Comparison of ENCODE assay signal across 19 cellular contexts in the genomic region with DNA sequence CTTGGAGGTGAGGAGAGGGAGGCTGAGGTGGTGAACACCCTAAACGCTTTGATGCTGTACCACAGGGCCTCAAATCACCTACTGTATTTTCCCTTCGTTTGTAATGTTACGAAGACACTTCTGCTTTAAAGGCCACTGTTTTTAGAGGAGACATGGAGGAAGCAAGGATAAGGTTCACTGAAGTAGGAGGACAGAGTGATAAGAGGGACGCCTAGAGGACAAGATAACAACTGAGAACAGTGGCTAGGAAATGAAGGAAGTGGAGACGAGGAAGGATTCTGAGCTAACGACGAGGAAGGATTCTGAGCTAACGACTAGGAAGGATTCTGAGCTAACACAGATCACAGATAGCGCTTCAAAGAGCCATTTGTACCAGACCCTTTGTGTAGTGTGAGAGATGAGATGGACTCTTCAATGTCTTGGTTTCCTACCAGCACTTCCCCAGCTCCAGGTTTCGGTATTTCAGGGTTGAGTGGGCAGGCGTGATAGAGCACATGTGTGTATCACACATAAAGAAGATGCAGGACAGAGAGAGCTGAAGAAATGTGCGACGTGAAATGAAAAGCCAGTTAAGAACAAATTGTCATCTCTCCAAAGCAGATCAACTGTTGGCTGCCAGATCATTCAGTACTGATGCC. TPM values are rescaled to one million over a fixed set of nuclear protein-coding genes. Genes with fewer than 3 reads are reported as not detected.
DNase-seq lines count a peak whose midpoint lies in the region; ATAC-seq and TF ChIP-seq lines count a peak whose summit lies in the region.
"Had no signal": no experiment of that assay in that cellular context is flagged by ENCODE, and none has a peak within 500 bp of the region (broad histone marks: within the 10 kb centered on the region; RNA-seq: fewer than 3 reads in every experiment).

No MANE protein-coding gene starts in this region.

- ATAC-seq in GM18498 (IDR thresholded peaks at IDR 0.05; ENCODE audit: unreplicated experiment) (peak; percentile 77), HG02759 (IDR thresholded peaks at IDR 0.05; ENCODE audit: unreplicated experiment) (peak; percentile 51)
- ATAC-seq: activated T-cell treated with anti-CD3 and anti-CD28 coated beads, Interleukin-2, amount 50 U/mL, for 72 hours; esophagus mucosa; left lung; Panc1; T-cell had no signal

- no peak for TF ChIP-seq EP300 in tibial nerve (IDR thresholded peaks at IDR 0.05)

- peaks cover 0 to 25% (median 0%) of the 10 kb centered on the region in 3 donors for H3K36me3 ChIP-seq in tibial nerve
- H3K36me3 ChIP-seq: left lung had no signal

- H3K27me3 Mint-ChIP-seq in activated naive CD4-positive, alpha-beta T cell treated with anti-CD3 and anti-CD28 coated beads, Interleukin-2, amount 10 ng/mL, durations not matched to agents 7 days and 5 days: no peaks in the 10 kb centered on the region
- H3K27me3 Mint-ChIP-seq: activated CD4-positive, alpha-beta T cell treated with anti-CD3 and anti-CD28 coated beads, Interleukin-2, amount 10 ng/mL, durations not matched to agents 7 days and 5 days; naive B cell; T-cell had no signal

- no peaks in the 10 kb centered on the region for H3K36me3 Mint-ChIP-seq in activated naive CD4-positive, alpha-beta T cell treated with anti-CD3 and anti-CD28 coated beads, Interleukin-2, amount 10 ng/mL, durations not matched to agents 7 days and 5 days

- H3K27ac Mint-ChIP-seq in activated naive CD4-positive, alpha-beta T cell treated with anti-CD3 and anti-CD28 coated beads, Interleukin-2, amount 10 ng/mL, durations not matched to agents 7 days and 5 days: no peak overlapping the region
- H3K27ac Mint-ChIP-seq: activated CD4-positive, alpha-beta T cell treated with anti-CD3 and anti-CD28 coated beads, Interleukin-2, amount 10 ng/mL, durations not matched to agents 7 days and 5 days; activated T-cell treated with anti-CD3 and anti-CD28 coated beads, Interleukin-2, amount 50 U/mL, for 72 hours; T-cell had no signal

- TF ChIP-seq POLR2A in erythroblast (IDR thresholded peaks at IDR 0.05; ENCODE audit: low read length): no peak
- TF ChIP-seq POLR2A in tibial nerve (IDR thresholded peaks at IDR 0.05): no peak

- peaks cover 0 to under 1% (median 0%) of the 10 kb centered on the region in 4 donors for H3K4me1 ChIP-seq in tibial nerve

- H3K4me3 Mint-ChIP-seq in activated naive CD4-positive, alpha-beta T cell treated with anti-CD3 and anti-CD28 coated beads, Interleukin-2, amount 10 ng/mL, durations not matched to agents 7 days and 5 days: no peak overlapping the region
- H3K4me3 Mint-ChIP-seq: activated CD4-positive, alpha-beta T cell treated with anti-CD3 and anti-CD28 coated beads, Interleukin-2, amount 10 ng/mL, durations not matched to agents 7 days and 5 days; activated T-cell treated with anti-CD3 and anti-CD28 coated beads, Interleukin-2, amount 50 U/mL, for 72 hours; T-cell had no signal

- 80 to 82% methylated on average over 13 of the region's 13 CpGs for WGBS in tibial nerve, 2 donors

- DNase-seq in NOMO-1 treated with DMSO at 0.1 percent for 48 hours (lab: John Stamatoyannopoulos, UW; ENCODE audit: unreplicated experiment): peak; percentile 75
- peak; percentile 41 to 50 for DNase-seq in erythroblast (lab: John Stamatoyannopoulos, UW)
- no peak for DNase-seq in GM19238 (ENCODE audit: insufficient read length, low spot score)
- DNase-seq in activated naive CD4-positive, alpha-beta T cell treated with anti-CD3 and anti-CD28 coated beads, Interleukin-2, amount 10 ng/mL, durations not matched to agents 7 days and 5 days: no peak
- no peak for DNase-seq in NCI-H1105 treated with DMSO at 0.1 percent for 48 hours (lab: John Stamatoyannopoulos, UW)
- no peak for DNase-seq in tibial nerve (ENCODE audit: low spot score in 2 of 2)
- DNase-seq: activated CD4-positive, alpha-beta T cell treated with anti-CD3 and anti-CD28 coated beads, Interleukin-2, amount 10 ng/mL, durations not matched to agents 7 days and 5 days; activated T-cell treated with anti-CD3 and anti-CD28 coated beads, Interleukin-2, amount 50 U/mL, for 72 hours; amniotic stem cell; DMS53; left lung; naive B cell; NCI-H226; T-cell had no signal

- H3K9me3 ChIP-seq in tibial nerve: no peaks in the 10 kb centered on the region
- H3K9me3 ChIP-seq: left lung had no signal

- CTCF ChIA-PET in activated naive CD4-positive, alpha-beta T cell treated with anti-CD3 and anti-CD28 coated beads, Interleukin-2, amount 10 ng/mL, durations not matched to agents 7 days and 5 days (lab: Charles Lee): interaction anchor here (0.6 to 1.3 kb wide), 5 partner anchors 73 to 424 kb away, joined by 3 to 5 read pairs (median 3); no protein-coding TSS in a partner anchor

- peaks cover 3% of the 10 kb centered on the region for H3K4me1 Mint-ChIP-seq in activated naive CD4-positive, alpha-beta T cell treated with anti-CD3 and anti-CD28 coated beads, Interleukin-2, amount 10 ng/mL, durations not matched to agents 7 days and 5 days

- TF ChIP-seq CTCF in tibial nerve (IDR thresholded peaks at IDR 0.05): no peak

- no peak overlapping the region for H3K4me3 ChIP-seq in tibial nerve
- H3K4me3 ChIP-seq: hepatocyte, left lung had no signal

- no peaks in the 10 kb centered on the region for H3K9me3 Mint-ChIP-seq in activated naive CD4-positive, alpha-beta T cell treated with anti-CD3 and anti-CD28 coated beads, Interleukin-2, amount 10 ng/mL, durations not matched to agents 7 days and 5 days
- H3K9me3 Mint-ChIP-seq: activated CD4-positive, alpha-beta T cell treated with anti-CD3 and anti-CD28 coated beads, Interleukin-2, amount 10 ng/mL, durations not matched to agents 7 days and 5 days; activated T-cell treated with anti-CD3 and anti-CD28 coated beads, Interleukin-2, amount 50 U/mL, for 72 hours; T-cell had no signal

- no peaks in the 10 kb centered on the region for H3K27me3 ChIP-seq in tibial nerve
- H3K27me3 ChIP-seq: hepatocyte, left lung had no signal

- H3K27ac ChIP-seq in tibial nerve: no peak overlapping the region
- H3K27ac ChIP-seq: hepatocyte, left lung had no signal

RNA-seq across cellular contexts. Expression of gene SF3B5, which starts 7.5 kb away (rescaled TPM):
- total RNA-seq in tibial nerve: 100 to 1,000 TPM in 3 of 4 donors, 10 to 100 TPM in 1; 99.8 to 155 (median 118) TPM

Comparison
In these comparisons a context has a peak if more than half of its experiments do, and no peak if none do; other contexts are left out.
1. DNase-seq: peak in NOMO-1 treated with DMSO at 0.1 percent for 48 hours (single experiment) and erythroblast (2 of 2); none in GM19238 (single experiment), activated naive CD4-positive, alpha-beta T cell treated with anti-CD3 and anti-CD28 coated beads, Interleukin-2, amount 10 ng/mL, durations not matched to agents 7 days and 5 days (single experiment), NCI-H1105 treated with DMSO at 0.1 percent for 48 hours (single experiment) and tibial nerve (0 of 2).